Comparison of ENCODE assay signal across 16 cellular contexts in the genomic region with DNA sequence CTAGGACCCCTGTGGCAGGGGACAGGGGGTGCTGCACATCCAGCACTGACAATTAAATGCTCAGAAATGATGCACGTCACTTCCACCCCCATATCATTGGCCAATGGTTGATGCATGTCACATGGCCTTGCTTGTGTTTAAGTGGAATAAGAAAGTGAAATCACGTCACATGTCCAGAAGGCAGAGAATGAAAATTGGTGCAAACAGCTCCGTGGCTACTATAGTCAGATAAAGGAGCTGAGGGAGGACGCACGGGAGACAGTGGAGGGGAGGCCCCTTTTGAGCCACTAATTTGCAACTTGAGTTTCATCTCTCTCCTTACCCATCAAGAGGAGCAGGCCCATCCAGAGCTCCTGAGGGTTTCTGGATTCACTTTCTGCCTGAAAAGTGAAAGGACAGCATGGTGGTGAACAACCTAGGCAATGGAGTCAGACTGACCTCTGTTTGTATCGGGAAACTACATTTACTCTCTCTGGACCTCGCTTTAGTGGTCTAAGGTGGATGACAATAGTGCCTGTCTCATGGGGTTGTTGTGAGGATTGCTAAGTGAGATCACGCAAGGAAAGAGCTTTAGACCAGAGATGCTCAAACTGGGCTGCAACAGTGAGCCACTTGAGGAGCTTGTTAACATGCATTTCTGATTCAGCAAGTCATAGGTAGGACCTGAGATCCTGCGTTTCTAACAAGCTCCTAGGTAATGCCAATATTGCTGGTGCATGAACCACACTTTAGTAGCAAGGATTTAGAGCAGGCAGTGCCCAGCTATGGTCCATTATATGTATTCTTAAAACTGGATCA.
DNase-seq lines count a peak whose midpoint lies in the region; ATAC-seq and TF ChIP-seq lines count a peak whose summit lies in the region.
"Had no signal": no experiment of that assay in that cellular context is flagged by ENCODE, and none has a peak within 500 bp of the region (broad histone marks: within the 10 kb centered on the region; RNA-seq: fewer than 3 reads in every experiment).

No MANE protein-coding gene starts in this region.

- H3K27me3 ChIP-seq in ascending aorta: no peaks in the 10 kb centered on the region
- H3K27me3 ChIP-seq in uterus: no peaks in the 10 kb centered on the region
- H3K27me3 ChIP-seq: dorsolateral prefrontal cortex, testis had no signal

- H3K36me3 ChIP-seq in ascending aorta (no peaks in the 10 kb centered on the region), uterus (no peaks in the 10 kb centered on the region)
- H3K36me3 ChIP-seq: neutrophil, WERI-Rb-1 had no signal

- peak overlapping the region; percentile 94 to 95 for H3K27ac ChIP-seq in ascending aorta
- H3K27ac ChIP-seq in uterus: peak overlapping the region; percentile 36 to 70
- H3K27ac ChIP-seq: neutrophil, WERI-Rb-1 had no signal

- ATAC-seq in activated T-cell treated with anti-CD3 and anti-CD28 coated beads, Interleukin-2, amount 50 U/mL, for 72 hours (replicated peaks in 1 of 2): peak; percentile 24 to 50
- ATAC-seq in HG02763 (IDR thresholded peaks at IDR 0.05; ENCODE audit: unreplicated experiment): peak; percentile 54

- TF ChIP-seq POLR2A in uterus (IDR thresholded peaks at IDR 0.05): no peak

- H3K9me3 Mint-ChIP-seq in activated T-cell treated with anti-CD3 and anti-CD28 coated beads, Interleukin-2, amount 50 U/mL, for 72 hours: peaks cover 0 to 1% of the 10 kb centered on the region in 2 donors
- peaks cover 8% of the 10 kb centered on the region for H3K9me3 Mint-ChIP-seq in activated T-cell treated with anti-CD3 and anti-CD28 coated beads, Interleukin-2, amount 50 U/mL, for 24 hours

- TF ChIP-seq CTCF in ascending aorta (IDR thresholded peaks at IDR 0.05): no peak
- no peak for TF ChIP-seq CTCF in uterus (IDR thresholded peaks at IDR 0.05)

- H3K9me3 ChIP-seq in ascending aorta: no peaks in the 10 kb centered on the region
- no peaks in the 10 kb centered on the region for H3K9me3 ChIP-seq in uterus
- H3K9me3 ChIP-seq: Caco-2, neutrophil, testis had no signal

- H3K4me1 ChIP-seq in ascending aorta (peaks cover 13 to 70% of the 10 kb centered on the region in 2 donors), uterus (peaks cover 0 to 1% of the 10 kb centered on the region in 2 donors)
- H3K4me1 ChIP-seq: Caco-2 had no signal

- no peak for DNase-seq in activated T-cell treated with anti-CD3 and anti-CD28 coated beads, Interleukin-2, amount 50 U/mL, for 72 hours
- DNase-seq in activated T-cell treated with anti-CD3 and anti-CD28 coated beads, Interleukin-2, amount 50 U/mL, for 24 hours: no peak
- DNase-seq in ascending aorta (ENCODE audit: low spot score in 2 of 2) (no peak), uterus (no peak), NCI-H187 (lab: John Stamatoyannopoulos, UW) (no peak), mucosa of gallbladder (ENCODE audit: low spot score) (no peak)
- no peak for DNase-seq in activated CD8-positive, alpha-beta memory T cell treated with anti-CD3 and anti-CD28 coated beads for 24 hours
- DNase-seq: activated T-cell treated with anti-CD3 and anti-CD28 coated beads, Interleukin-2, amount 50 U/mL, for 48 hours; Caco-2; dorsolateral prefrontal cortex; MV-4-11; NCI-H446; testis; WERI-Rb-1 had no signal

- peaks cover 3 to 4% of the 10 kb centered on the region in 2 donors for H3K36me3 Mint-ChIP-seq in activated T-cell treated with anti-CD3 and anti-CD28 coated beads, Interleukin-2, amount 50 U/mL, for 72 hours (ENCODE audit: insufficient read depth in 2 of 2)
- no peaks in the 10 kb centered on the region for H3K36me3 Mint-ChIP-seq in activated T-cell treated with anti-CD3 and anti-CD28 coated beads, Interleukin-2, amount 50 U/mL, for 24 hours (ENCODE audit: low read depth)

- H3K4me1 Mint-ChIP-seq in activated T-cell treated with anti-CD3 and anti-CD28 coated beads, Interleukin-2, amount 50 U/mL, for 72 hours (ENCODE audit: low read depth): peaks cover 30% of the 10 kb centered on the region
- H3K4me1 Mint-ChIP-seq in activated T-cell treated with anti-CD3 and anti-CD28 coated beads, Interleukin-2, amount 50 U/mL, for 24 hours (ENCODE audit: low read depth): peaks cover 57% of the 10 kb centered on the region

- intact Hi-C loops in ascending aorta (cut with DNase I) (loop anchor here (5.0 to 10.0 kb wide), 2 partner anchors 192 to 330 kb away; no protein-coding TSS in a partner anchor), uterus (cut with DNase I; ENCODE audit: low total_unique reads) (no loop called here)

- H3K27me3 Mint-ChIP-seq in activated T-cell treated with anti-CD3 and anti-CD28 coated beads, Interleukin-2, amount 50 U/mL, for 72 hours (ENCODE audit: low read depth): peaks cover 65% of the 10 kb centered on the region
- H3K27me3 Mint-ChIP-seq in activated T-cell treated with anti-CD3 and anti-CD28 coated beads, Interleukin-2, amount 50 U/mL, for 24 hours: peaks cover 41% of the 10 kb centered on the region

- no peak overlapping the region for H3K27ac Mint-ChIP-seq in activated T-cell treated with anti-CD3 and anti-CD28 coated beads, Interleukin-2, amount 50 U/mL, for 72 hours
- H3K27ac Mint-ChIP-seq in activated T-cell treated with anti-CD3 and anti-CD28 coated beads, Interleukin-2, amount 50 U/mL, for 24 hours: no peak overlapping the region

- no peak overlapping the region for H3K4me3 ChIP-seq in ascending aorta
- H3K4me3 ChIP-seq in uterus: no peak overlapping the region
- H3K4me3 ChIP-seq: dorsolateral prefrontal cortex, testis had no signal

- H3K4me3 Mint-ChIP-seq in activated T-cell treated with anti-CD3 and anti-CD28 coated beads, Interleukin-2, amount 50 U/mL, for 72 hours: no peak overlapping the region
- H3K4me3 Mint-ChIP-seq in activated T-cell treated with anti-CD3 and anti-CD28 coated beads, Interleukin-2, amount 50 U/mL, for 24 hours: no peak overlapping the region
